1 cellular context compared by ENCODE assay signal in genomic region chr1:12878453-12878852, GRCh38. TPM values are rescaled to one million over a fixed set of nuclear protein-coding genes. Genes with fewer than 3 reads are reported as not detected.
"Had no signal": no experiment of that assay in that cellular context is flagged by ENCODE, and none has a peak within 500 bp of the region (broad histone marks: within the 10 kb centered on the region; RNA-seq: fewer than 3 reads in every experiment).

No MANE protein-coding gene starts in this region.

RNA-seq across cellular contexts. Expression of gene PRAMEF4, which starts 7.5 kb away (rescaled TPM):
- polyA plus RNA-seq: GM12878 had no signal

RNA-seq across cellular contexts. Expression of gene PRAMEF10, which starts 19.6 kb away (rescaled TPM):
- polyA plus RNA-seq: GM12878 had no signal

RNA-seq across cellular contexts. Expression of gene PRAMEF2, which starts 21.6 kb away (rescaled TPM):
- polyA plus RNA-seq: GM12878 had no signal

RNA-seq across cellular contexts. Expression of gene HNRNPCL1, which starts 29.9 kb away (rescaled TPM):
- polyA plus RNA-seq: GM12878 had no signal

RNA-seq across cellular contexts. Expression of gene PRAMEF7, which starts 38.0 kb away (rescaled TPM):
- polyA plus RNA-seq: GM12878 had no signal
